In genomic region chr1:176522310-176522846, GRCh38 we compare ENCODE assay signal across 19 cellular contexts. TPM values are rescaled to one million over a fixed set of nuclear protein-coding genes. Genes with fewer than 3 reads are reported as not detected.
A peak's percentile ranks its signal among the peaks of the same experiment; 100 is the strongest.
DNase-seq lines count a peak whose midpoint lies in the region; ATAC-seq and TF ChIP-seq lines count a peak whose summit lies in the region.
"Had no signal": no experiment of that assay in that cellular context is flagged by ENCODE, and none has a peak within 500 bp of the region (broad histone marks: within the 10 kb centered on the region; RNA-seq: fewer than 3 reads in every experiment).

No MANE protein-coding gene starts in this region.

- intact Hi-C loops in right lobe of liver (cut with DNase I): no loop called here

- no peak for TF ChIP-seq POLR2A in right lobe of liver (IDR thresholded peaks at IDR 0.05)

- no peaks in the 10 kb centered on the region for H3K36me3 ChIP-seq in right lobe of liver

- no peaks in the 10 kb centered on the region for H3K27me3 ChIP-seq in right lobe of liver

- H3K27ac ChIP-seq in right lobe of liver: peak overlapping the region in 1 of 3 donors; percentile 15
- H3K27ac ChIP-seq: RWPE1 had no signal

- 46% methylated on average over 2 of the region's 3 CpGs for WGBS in right lobe of liver (ENCODE audit: insufficient coverage, low coverage, low lambda C conversion rate, missing lambda C conversion rate)

- H3K9me3 ChIP-seq in right lobe of liver: no peaks in the 10 kb centered on the region

- TF ChIP-seq CTCF in LNCaP clone FGC (IDR thresholded peaks at IDR 0.05; ENCODE audit: control insufficient read depth, extremely low read depth, insufficient read depth) (no peak), epithelial cell of proximal tubule (conservative IDR thresholded peaks at IDR 0.05; ENCODE audit: low read depth, low read length) (no peak), right lobe of liver (IDR thresholded peaks at IDR 0.05) (no peak)

- H3K4me3 ChIP-seq in LNCaP clone FGC (ENCODE audit: low read depth, low read length): no peak overlapping the region
- H3K4me3 ChIP-seq in epithelial cell of proximal tubule (ENCODE audit: low read depth, low read length): no peak overlapping the region
- no peak overlapping the region for H3K4me3 ChIP-seq in right lobe of liver

- DNase-seq in DMS153 (lab: John Stamatoyannopoulos, UW): peak; percentile 40
- DNase-seq in LNCaP clone FGC (ENCODE audit: low read depth): peak; percentile 28
- DNase-seq in epithelial cell of proximal tubule (ENCODE audit: low read depth): peak; percentile 36
- DNase-seq in right lobe of liver: peak in 1 of 3 donors; percentile 47
- DNase-seq in mesenteric fat pad (ENCODE audit: low spot score): no peak
- DNase-seq in CD1c-positive myeloid dendritic cell (ENCODE audit: extremely low spot score): no peak
- DNase-seq in hypothalamus (lab: John Stamatoyannopoulos, UW): no peak
- DNase-seq: AML-193; Calu3; CD4-positive, CD25-positive, alpha-beta regulatory T cell; EL; GOT3; KBM-7; NCI-H1105 treated with DMSO at 0.1 percent for 48 hours; NCI-H187; NCI-H2171; NCI-H446 treated with DMSO at 0.1 percent for 48 hours had no signal

- H3K4me1 ChIP-seq in right lobe of liver: peaks cover 0 to 26% (median 3%) of the 10 kb centered on the region in 4 donors

- ATAC-seq in right lobe of liver: peak; percentile 92 to 96 (median 94)
- ATAC-seq in GM18511 (IDR thresholded peaks at IDR 0.05; ENCODE audit: unreplicated experiment): no peak

RNA-seq across cellular contexts. Expression of gene PAPPA2, which starts 59.4 kb away (rescaled TPM):
- total RNA-seq in epithelial cell of proximal tubule (0.14 and 0.98 TPM in 2 replicates), right lobe of liver (10 to 100 TPM in 1 of 6 experiments, 1 to 10 TPM in 3, under 1 TPM in 2; 0.53 to 14.8 (median 2.9) TPM), mesenteric fat pad (0.48 TPM)

Comparison
In these comparisons a context has a peak if more than half of its experiments do, and no peak if none do; other contexts are left out.
1. DNase-seq: peak in DMS153 (single experiment), LNCaP clone FGC (single experiment) and epithelial cell of proximal tubule (single experiment); none in mesenteric fat pad (single experiment), CD1c-positive myeloid dendritic cell (single experiment) and hypothalamus (0 of 51).